In the genomic region with DNA sequence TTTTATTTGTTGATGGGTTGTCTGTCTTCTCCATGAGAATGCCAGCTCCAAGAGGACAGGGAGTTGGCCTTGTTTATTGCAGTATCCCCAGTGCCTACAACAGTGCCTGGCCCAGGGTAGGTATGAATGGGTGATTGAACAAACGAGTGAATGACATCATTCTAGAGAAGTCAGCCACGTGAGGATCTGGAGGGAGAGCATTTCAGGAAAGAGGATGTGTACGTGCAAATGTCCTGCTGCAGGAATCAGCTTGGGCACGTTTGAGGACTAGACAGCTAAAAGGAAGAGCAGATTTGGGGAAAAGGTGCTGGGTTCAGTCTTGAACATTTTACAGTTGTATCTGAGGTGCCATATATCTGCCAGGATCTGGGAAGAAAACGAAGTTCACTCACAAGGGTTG, we compare ENCODE assay signal across 24 cellular contexts.
DNase-seq lines count a peak whose midpoint lies in the region; FAIRE-seq and TF ChIP-seq lines count a peak whose summit lies in the region.
"Had no signal": no experiment of that assay in that cellular context is flagged by ENCODE, and none has a peak within 500 bp of the region (broad histone marks: within the 10 kb centered on the region; RNA-seq: fewer than 3 reads in every experiment).

No MANE protein-coding gene starts in this region.

- H3K27ac ChIP-seq in SJCRH30 (peak overlapping the region; percentile 89), neuronal stem cell (replicated peaks; ENCODE audit: low read length) (no peak overlapping the region)
- H3K27ac ChIP-seq: A549 had no signal

- TF ChIP-seq POLR2A in GM12892 (IDR thresholded peaks at IDR 0.05; ENCODE audit: low read depth, low read length) = no peak

- no peak overlapping the region for H2BK12ac ChIP-seq in neuronal stem cell (ENCODE audit: low read length)

- no peaks in the 10 kb centered on the region for H3K9me3 ChIP-seq in SJCRH30 (replicated peaks)
- no peaks in the 10 kb centered on the region for H3K9me3 ChIP-seq in neuronal stem cell (replicated peaks in 1 of 2; ENCODE audit: control insufficient read depth in 2 of 2, insufficient read depth in 1 of 2, low read depth in 1 of 2, low read length in 2 of 2)
- H3K9me3 ChIP-seq: A549, BE2C, Caco-2, HAP-1 had no signal

- H3K9me3 Mint-ChIP-seq in CD14-positive monocyte = no peaks in the 10 kb centered on the region
- H3K9me3 Mint-ChIP-seq: CD4-positive, CD25-positive, alpha-beta regulatory T cell; CD8-positive, alpha-beta T cell had no signal

- peak overlapping the region; percentile 68 for H4K8ac ChIP-seq in neuronal stem cell (ENCODE audit: low read depth, low read length)

- intact Hi-C loops in CD14-positive monocyte (cut with micrococcal nuclease) = no loop called here

- H2BK120ac ChIP-seq in neuronal stem cell (ENCODE audit: low read depth, low read length) = no peak overlapping the region

- no peak overlapping the region for H2BK5ac ChIP-seq in neuronal stem cell (ENCODE audit: low read length)

- H3K36me3 ChIP-seq in SJCRH30 = 0 out of 2 replicates have a peak, but pooled peaks cover 2% of the 10 kb centered on the region
- H3K36me3 ChIP-seq in bronchial epithelial cell (ENCODE audit: control insufficient read depth, insufficient read depth, low read length) = no peaks in the 10 kb centered on the region
- H3K36me3 ChIP-seq in neuronal stem cell (replicated peaks in 1 of 2; ENCODE audit: control insufficient read depth in 2 of 2, insufficient read depth in 2 of 2, low read length in 2 of 2) = peaks cover 0 to 10% of the 10 kb centered on the region in 2 donors
- H3K36me3 ChIP-seq: HAP-1 had no signal

- no peaks in the 10 kb centered on the region for H3K79me1 ChIP-seq in neuronal stem cell (ENCODE audit: low read depth, low read length)

- H3K27ac Mint-ChIP-seq in CD14-positive monocyte = no peak overlapping the region
- H3K27ac Mint-ChIP-seq: CD4-positive, CD25-positive, alpha-beta regulatory T cell; CD8-positive, alpha-beta T cell; GM23338 had no signal

- H3K9ac ChIP-seq in neuronal stem cell (ENCODE audit: low read depth, low read length, poor library complexity) = no peak overlapping the region
- H3K9ac ChIP-seq: BLaER1 treated with 17β-estradiol and CSF1 and Interleukin-3, amounts not matched to agents 10 nM and 100 nM had no signal

- H2AFZ ChIP-seq in neuronal stem cell (ENCODE audit: low read length) = no peak overlapping the region
- H2AFZ ChIP-seq: GM23338 had no signal

- no peak overlapping the region for H4K91ac ChIP-seq in neuronal stem cell (ENCODE audit: low read depth, low read length, poor library complexity)

- H3K18ac ChIP-seq in neuronal stem cell (ENCODE audit: low read length) = no peak overlapping the region

- TF ChIP-seq CTCF in bronchial epithelial cell (IDR thresholded peaks at IDR 0.05; ENCODE audit: insufficient read depth, low read length, severe bottlenecking) (no peak), CD14-positive monocyte (IDR thresholded peaks at IDR 0.05) (no peak)

- H2BK15ac ChIP-seq in neuronal stem cell (ENCODE audit: low read length) = no peak overlapping the region

- DNase-seq in GM12892 (ENCODE audit: insufficient read length) (no peak), SJCRH30 (no peak), bronchial epithelial cell (ENCODE audit: low read depth) (no peak), neuronal stem cell (ENCODE audit: low spot score) (no peak), C1 segment of cervical spinal cord (lab: John Stamatoyannopoulos, UW) (no peak), NCI-H748 treated with DMSO at 0.1 percent for 48 hours (lab: John Stamatoyannopoulos, UW) (no peak), HPDE6-E6E7 (ENCODE audit: extremely low spot score) (no peak), CD14-positive monocyte (ENCODE audit: low spot score) (no peak)
- DNase-seq: 8988T; ACHN; AML-193; BE2C; Caco-2; CD4-positive, CD25-positive, alpha-beta regulatory T cell; CD8-positive, alpha-beta T cell; DMS153; DND-41 had no signal

- FAIRE-seq in GM12892 (lab: Jason Lieb, UNC) (peak; percentile 33), bronchial epithelial cell (lab: Jason Lieb, UNC) (peak; percentile 94)
- FAIRE-seq: A549, G401.6, GM19239, H54 had no signal

- H3K4ac ChIP-seq in neuronal stem cell (ENCODE audit: low read length) = no peak overlapping the region

- H3K4me2 ChIP-seq in neuronal stem cell (ENCODE audit: insufficient read depth, low read length, poor library complexity, severe bottlenecking) = no peak overlapping the region
- H3K4me2 ChIP-seq: A549, GM23338 had no signal

- no peak overlapping the region for H3K4me3 Mint-ChIP-seq in CD14-positive monocyte
- H3K4me3 Mint-ChIP-seq: CD4-positive, CD25-positive, alpha-beta regulatory T cell; CD8-positive, alpha-beta T cell; GM23338 had no signal

- H3K4me1 ChIP-seq in SJCRH30 = peaks cover 37% of the 10 kb centered on the region
- H3K4me1 ChIP-seq in neuronal stem cell (ENCODE audit: control insufficient read depth in 2 of 2, insufficient read depth in 1 of 2, low read depth in 1 of 2, low read length in 2 of 2) = peaks cover 6 to 8% of the 10 kb centered on the region in 2 donors
- H3K4me1 ChIP-seq: A549, BE2C, Caco-2 had no signal

- H3K23ac ChIP-seq in neuronal stem cell (ENCODE audit: low read depth, low read length, poor library complexity) = no peak overlapping the region

- peaks cover 0 to 5% (median 1%) of the 10 kb centered on the region in 3 donors for H3K27me3 Mint-ChIP-seq in CD14-positive monocyte (ENCODE audit: low read depth in 3 of 3)

- H3K4me3 ChIP-seq in SJCRH30 = no peak overlapping the region
- no peak overlapping the region for H3K4me3 ChIP-seq in bronchial epithelial cell (ENCODE audit: low read depth, low read length)
- H3K4me3 ChIP-seq in neuronal stem cell (ENCODE audit: low read length in 2 of 2) = no peak overlapping the region
- H3K4me3 ChIP-seq: A549; BLaER1 treated with 17β-estradiol and CSF1 and Interleukin-3, amounts not matched to agents 10 nM and 100 nM; GM23338; HAP-1 had no signal

- H3K36me3 Mint-ChIP-seq in CD14-positive monocyte = peaks cover 2 to 4% of the 10 kb centered on the region in 2 donors

- no peak overlapping the region for H2AK5ac ChIP-seq in neuronal stem cell (ENCODE audit: low read depth, low read length)

- H3K27me3 ChIP-seq in SJCRH30 (no peaks in the 10 kb centered on the region), bronchial epithelial cell (ENCODE audit: control insufficient read depth, insufficient read depth, low read length) (no peaks in the 10 kb centered on the region), neuronal stem cell (ENCODE audit: control insufficient read depth in 3 of 3, insufficient read depth in 3 of 3, low read depth in 1 of 3, low read length in 3 of 3) (no peaks in the 10 kb centered on the region)
- H3K27me3 ChIP-seq: BE2C; BLaER1 treated with 17β-estradiol and CSF1 and Interleukin-3, amounts not matched to agents 10 nM and 100 nM had no signal

- no peaks in the 10 kb centered on the region for H3K4me1 Mint-ChIP-seq in CD14-positive monocyte
- H3K4me1 Mint-ChIP-seq: GM23338 had no signal

- no CpG with 5 or more reads among the region's 5 CpGs for WGBS in neuronal stem cell (ENCODE audit: extremely low coverage in 2 of 2, insufficient read length in 2 of 2, insufficient replicate concordance in 1 of 2), 2 donors

- no peak overlapping the region for H3K14ac ChIP-seq in neuronal stem cell (ENCODE audit: low read length)
